Comparison of ENCODE assay signal across 15 cellular contexts in genomic region chr18:46265190-46266156, GRCh38.
DNase-seq lines count a peak whose midpoint lies in the region; FAIRE-seq and TF ChIP-seq lines count a peak whose summit lies in the region.
"Had no signal": no experiment of that assay in that cellular context is flagged by ENCODE, and none has a peak within 500 bp of the region (broad histone marks: within the 10 kb centered on the region; RNA-seq: fewer than 3 reads in every experiment).

No MANE protein-coding gene starts in this region.

- no peak overlapping the region for H2BK15ac ChIP-seq in H9 (ENCODE audit: low read depth, low read length)

- no peaks in the 10 kb centered on the region for H3K27me3 ChIP-seq in A673 (replicated peaks; ENCODE audit: insufficient read depth, low read depth, low read length, poor library complexity)
- H3K27me3 ChIP-seq in H9 (ENCODE audit: insufficient read depth, low read length) = no peaks in the 10 kb centered on the region
- no peaks in the 10 kb centered on the region for H3K27me3 ChIP-seq in keratinocyte (ENCODE audit: control insufficient read depth, extremely low read depth, insufficient read depth, low read length)
- H3K27me3 ChIP-seq: BLaER1, breast epithelium had no signal

- H3K9me3 ChIP-seq in A673 (ENCODE audit: low read depth, low read length, poor library complexity, severe bottlenecking) (no peaks in the 10 kb centered on the region), H9 (ENCODE audit: control insufficient read depth, low read depth, low read length) (no peaks in the 10 kb centered on the region), keratinocyte (ENCODE audit: control insufficient read depth, low read depth, low read length) (no peaks in the 10 kb centered on the region)
- H3K9me3 ChIP-seq: BLaER1, breast epithelium, prostate gland had no signal

- H3K4me3 Mint-ChIP-seq in H9 = peak overlapping the region in 1 of 2 experiments; percentile 50; a peak in 3 of 5 replicates
- no peak overlapping the region for H3K4me3 Mint-ChIP-seq in activated T-helper 1 cell treated with anti-CD3 and anti-CD28 coated beads, Interleukin-12 subunit alpha, Interleukin-12 subunit beta, Interleukin-2, Interleukin-4 antibody, amounts not matched to agents 30 ng/mL and 10 ng/mL and 1 ng/mL, durations not matched to agents 14 hours and 24 hours and 36 hours

- TSS peak; percentile 16 for BruUV-seq in A673 (replicated peaks; lab: Mats Ljungman, UMichigan)

- H2BK5ac ChIP-seq in H9 (ENCODE audit: insufficient read length, low read length) = no peak overlapping the region

- peak overlapping the region; percentile 95 for H2BK20ac ChIP-seq in H9 (ENCODE audit: low read depth, low read length, poor library complexity, severe bottlenecking)

- dilution Hi-C loops in keratinocyte (cut with MboI; ENCODE audit: extremely low pct_ligation_motif_present, low sequenced_read_pairs) = no loop called here

- H3K36me3 Mint-ChIP-seq in H9 (ENCODE audit: insufficient read depth in 1 of 3, low read depth in 3 of 3) = peaks cover 1 to 12% (median 6%) of the 10 kb centered on the region in 3 experiments; a peak in 4 of 7 replicates
- peaks cover 50% of the 10 kb centered on the region for H3K36me3 Mint-ChIP-seq in activated T-helper 1 cell treated with anti-CD3 and anti-CD28 coated beads, Interleukin-12 subunit alpha, Interleukin-12 subunit beta, Interleukin-2, Interleukin-4 antibody, amounts not matched to agents 30 ng/mL and 10 ng/mL and 1 ng/mL, durations not matched to agents 14 hours and 24 hours and 36 hours (ENCODE audit: low read depth)

- no peak overlapping the region for H3K56ac ChIP-seq in H9 (ENCODE audit: insufficient read length, low read depth, low read length)

- peak overlapping the region; percentile 12; the same call in 1 of the 2 replicates for H3K4ac ChIP-seq in H9 (ENCODE audit: low read depth, low read length)

- DNase-seq in A673 (ENCODE audit: low spot score) (peak; percentile 87), H9 (no peak), keratinocyte (ENCODE audit: low read depth, low spot score) (no peak), inferior parietal cortex (ENCODE audit: extremely low spot score) (no peak), mesenteric fat pad (ENCODE audit: low spot score) (no peak), urothelium cell line (ENCODE audit: low spot score) (no peak)
- DNase-seq in activated T-helper 1 cell treated with anti-CD3 and anti-CD28 coated beads, Interleukin-12 subunit alpha, Interleukin-12 subunit beta, Interleukin-2, Interleukin-4 antibody, amounts not matched to agents 30 ng/mL and 10 ng/mL and 1 ng/mL, durations not matched to agents 14 hours and 24 hours and 36 hours (ENCODE audit: low spot score) = no peak
- DNase-seq: DMS79; effector memory CD4-positive, alpha-beta T cell; foreskin melanocyte; NCI-H2029; stimulated activated CD4-positive, alpha-beta T cell treated with anti-CD3 and anti-CD28 coated beads, Interleukin-2, amount 100 ng/mL, for 24 hours had no signal

- no peaks in the 10 kb centered on the region for H4K20me1 ChIP-seq in H9 (ENCODE audit: control insufficient read depth, insufficient read depth, insufficient read length)
- no peaks in the 10 kb centered on the region for H4K20me1 ChIP-seq in keratinocyte (ENCODE audit: control insufficient read depth, extremely low read depth, insufficient read depth, low read length)

- CTCF ChIA-PET in A673 (lab: Charles Lee) = interaction anchor here (1.2 kb wide), 1 partner anchor 393 kb away, joined by 3 read pairs; no protein-coding TSS in a partner anchor

- no peaks in the 10 kb centered on the region for H3K23me2 ChIP-seq in H9 (ENCODE audit: insufficient read length, low read depth, low read length, poor library complexity, severe bottlenecking)

- no peak overlapping the region for H4K8ac ChIP-seq in H9 (replicated peaks; ENCODE audit: insufficient read length, low read depth, low read length)

- H3K18ac ChIP-seq in H9 (ENCODE audit: insufficient read length, low read depth, low read length) = peak overlapping the region; percentile 37

- H3K36me3 ChIP-seq in A673 (ENCODE audit: insufficient read depth, low read length, poor library complexity, severe bottlenecking) = peaks cover 4% of the 10 kb centered on the region
- H3K36me3 ChIP-seq in keratinocyte (ENCODE audit: control insufficient read depth in 2 of 2, extremely low read depth in 1 of 2, insufficient read depth in 2 of 2, low read length in 2 of 2) = peaks cover 8 to 24% of the 10 kb centered on the region in 2 experiments
- H3K36me3 ChIP-seq: breast epithelium, prostate gland had no signal

- POLR2A ChIA-PET in A673 (lab: Charles Lee; ENCODE audit: low non-redundant PET) = interaction anchor here (0.5 to 0.7 kb wide), 4 partner anchors 9 to 92 kb away, joined by 3 to 4 read pairs (median 3); no protein-coding TSS in a partner anchor

- no peak overlapping the region for H2BK12ac ChIP-seq in H9 (ENCODE audit: insufficient read length, low read depth, low read length)

- intact Hi-C loops in A673 (cut with micrococcal nuclease; ENCODE audit: unreplicated experiment) = loop anchor here (5.0 kb wide), 1 partner anchor 93 kb away; a partner anchor contains a TSS
- intact Hi-C loops in activated T-helper 1 cell treated with anti-CD3 and anti-CD28 coated beads, Interleukin-12 subunit alpha, Interleukin-12 subunit beta, Interleukin-2, Interleukin-4 antibody, amounts not matched to agents 30 ng/mL and 10 ng/mL and 1 ng/mL, durations not matched to agents 14 hours and 24 hours and 36 hours (cut with micrococcal nuclease) = loop anchor here (2.0 kb wide), 2 partner anchors 53 to 91 kb away; a partner anchor contains a TSS

- H3K9ac ChIP-seq in H9 (ENCODE audit: extremely low read depth, insufficient read length, low read length) (no peak overlapping the region), keratinocyte (ENCODE audit: control insufficient read depth, extremely low read depth, insufficient read depth, low read length) (no peak overlapping the region)
- H3K9ac ChIP-seq: BLaER1 had no signal

- H3K4me2 ChIP-seq in H9 (ENCODE audit: insufficient read depth, insufficient read length, low read length) (no peak overlapping the region), keratinocyte (ENCODE audit: control insufficient read depth, extremely low read depth, insufficient read depth, low read depth, low read length) (no peak overlapping the region)
- H3K4me2 ChIP-seq: BLaER1 had no signal

- H3K27ac ChIP-seq in A673 (ENCODE audit: low read depth, low read length, poor library complexity, severe bottlenecking) = peak overlapping the region; percentile 90
- no peak overlapping the region for H3K27ac ChIP-seq in H9 (ENCODE audit: insufficient read length, low read depth, low read length)
- peak overlapping the region; percentile 2 for H3K27ac ChIP-seq in keratinocyte (ENCODE audit: control insufficient read depth, insufficient read depth, low read length)
- H3K27ac ChIP-seq: BLaER1, prostate gland had no signal

- peak overlapping the region; percentile 90 for H2BK120ac ChIP-seq in H9 (ENCODE audit: low read depth, low read length, poor library complexity, severe bottlenecking)

- H3K23ac ChIP-seq in H9 (ENCODE audit: insufficient read length, low read depth, low read length) = no peak overlapping the region

- H3K9me1 ChIP-seq in keratinocyte (ENCODE audit: control insufficient read depth, extremely low read depth, insufficient read depth, low read length) = no peaks in the 10 kb centered on the region

- H3T11ph ChIP-seq in H9 (ENCODE audit: low read length) = peak overlapping the region; percentile 56

- TF ChIP-seq CTCF in A673 (conservative IDR thresholded peaks at IDR 0.05; ENCODE audit: low read depth, low read length) (no peak), H9 (conservative IDR thresholded peaks at IDR 0.05) (no peak), keratinocyte (optimal IDR thresholded peaks at IDR 0.05 in 1 of 3, IDR thresholded peaks at IDR 0.05 in 1 of 3, conservative IDR thresholded peaks at IDR 0.05 in 1 of 3; ENCODE audit: extremely low read depth in 1 of 3, insufficient read depth in 2 of 3, low read length in 3 of 3) (no peak)

- no peak overlapping the region for H4K91ac ChIP-seq in H9 (ENCODE audit: insufficient read length, low read depth, low read length)

- peak; percentile 59 for FAIRE-seq in keratinocyte (lab: Jason Lieb, UNC)
- no peak for FAIRE-seq in urothelium cell line (lab: Jason Lieb, UNC)

- H3K79me2 ChIP-seq in H9 (ENCODE audit: insufficient read depth, low read length) (no peaks in the 10 kb centered on the region), keratinocyte (ENCODE audit: control insufficient read depth, insufficient read depth, low read length) (peaks cover 21% of the 10 kb centered on the region)

- H3K79me1 ChIP-seq in H9 (ENCODE audit: insufficient read depth, low read depth, low read length, poor library complexity, severe bottlenecking) = no peaks in the 10 kb centered on the region

- H3K9me3 Mint-ChIP-seq in H9 = no peaks in the 10 kb centered on the region
- H3K9me3 Mint-ChIP-seq in activated T-helper 1 cell treated with anti-CD3 and anti-CD28 coated beads, Interleukin-12 subunit alpha, Interleukin-12 subunit beta, Interleukin-2, Interleukin-4 antibody, amounts not matched to agents 30 ng/mL and 10 ng/mL and 1 ng/mL, durations not matched to agents 14 hours and 24 hours and 36 hours = no peaks in the 10 kb centered on the region

- peak overlapping the region; percentile 3 to 96 (median 85); a peak in 5 of 7 replicates for H3K27ac Mint-ChIP-seq in H9
- peak overlapping the region; percentile 53 for H3K27ac Mint-ChIP-seq in activated T-helper 1 cell treated with anti-CD3 and anti-CD28 coated beads, Interleukin-12 subunit alpha, Interleukin-12 subunit beta, Interleukin-2, Interleukin-4 antibody, amounts not matched to agents 30 ng/mL and 10 ng/mL and 1 ng/mL, durations not matched to agents 14 hours and 24 hours and 36 hours

- no peak overlapping the region for H3K4me3 ChIP-seq in A673 (ENCODE audit: low read depth, low read length, poor library complexity, severe bottlenecking)
- H3K4me3 ChIP-seq in keratinocyte (ENCODE audit: control insufficient read depth in 2 of 3, extremely low read depth in 1 of 3, insufficient read depth in 2 of 3, low read depth in 1 of 3, low read length in 3 of 3) = no peak overlapping the region
- H3K4me3 ChIP-seq: BLaER1, breast epithelium, prostate gland had no signal

- H3K4me1 ChIP-seq in A673 (ENCODE audit: insufficient read depth, low read length, poor library complexity, severe bottlenecking) (peaks cover 37% of the 10 kb centered on the region), H9 (ENCODE audit: insufficient read depth, low read length) (peaks cover 30% of the 10 kb centered on the region; the same call in 1 of the 2 replicates), keratinocyte (ENCODE audit: control insufficient read depth, extremely low read depth, insufficient read depth, low read length) (peaks cover 38% of the 10 kb centered on the region)
- H3K4me1 ChIP-seq: BLaER1, breast epithelium, prostate gland had no signal

- H3K14ac ChIP-seq in H9 (ENCODE audit: insufficient read depth, low read length) = peak overlapping the region; percentile 62; the same call in 1 of the 2 replicates

- H3K4me1 Mint-ChIP-seq in H9 = peaks cover 63% of the 10 kb centered on the region in 2 experiments
- peaks cover 79% of the 10 kb centered on the region for H3K4me1 Mint-ChIP-seq in activated T-helper 1 cell treated with anti-CD3 and anti-CD28 coated beads, Interleukin-12 subunit alpha, Interleukin-12 subunit beta, Interleukin-2, Interleukin-4 antibody, amounts not matched to agents 30 ng/mL and 10 ng/mL and 1 ng/mL, durations not matched to agents 14 hours and 24 hours and 36 hours (ENCODE audit: low read depth)

- H2AFZ ChIP-seq in H9 (ENCODE audit: low read length) (no peak overlapping the region), keratinocyte (ENCODE audit: control insufficient read depth, low read length) (no peak overlapping the region)

- no peak overlapping the region for H4K5ac ChIP-seq in H9 (ENCODE audit: insufficient read length, low read depth, low read length)

- peak overlapping the region; percentile 43 for H2AK5ac ChIP-seq in H9 (ENCODE audit: insufficient read length, low read length)

- no peaks in the 10 kb centered on the region for H3K27me3 Mint-ChIP-seq in H9 (ENCODE audit: low read depth)
- H3K27me3 Mint-ChIP-seq in activated T-helper 1 cell treated with anti-CD3 and anti-CD28 coated beads, Interleukin-12 subunit alpha, Interleukin-12 subunit beta, Interleukin-2, Interleukin-4 antibody, amounts not matched to agents 30 ng/mL and 10 ng/mL and 1 ng/mL, durations not matched to agents 14 hours and 24 hours and 36 hours (ENCODE audit: insufficient read depth) = no peaks in the 10 kb centered on the region

- WGBS in H9 (ENCODE audit: extremely low coverage, insufficient read length, low lambda C conversion rate) = no CpG with 5 or more reads among the region's 4 CpGs
